In the genomic region with DNA sequence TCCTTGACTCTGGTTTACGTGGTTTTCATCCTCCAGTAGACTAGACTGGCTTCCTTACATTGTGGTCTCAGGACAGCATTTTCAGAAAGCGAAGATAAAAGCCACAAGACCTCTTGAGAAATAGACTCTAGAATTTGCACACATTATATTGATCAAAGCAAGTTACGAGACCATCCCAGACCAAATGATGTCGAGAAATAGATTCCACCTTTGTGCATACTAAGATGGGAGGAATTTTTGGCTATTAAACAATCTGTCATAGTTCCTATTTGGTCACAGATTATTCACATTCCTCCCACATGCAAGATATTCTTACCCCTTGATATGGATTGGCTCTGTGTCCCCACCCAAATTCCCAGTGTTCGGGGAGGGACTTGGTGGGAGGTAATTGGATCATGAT, we compare ENCODE assay signal across 14 cellular contexts.
"Had no signal": no experiment of that assay in that cellular context is flagged by ENCODE, and none has a peak within 500 bp of the region (broad histone marks: within the 10 kb centered on the region; RNA-seq: fewer than 3 reads in every experiment).

No MANE protein-coding gene starts in this region.

- H3K27me3 ChIP-seq: gastrocnemius medialis, testis, tibial nerve had no signal

- H3K4me3 ChIP-seq: gastrocnemius medialis, skin epidermis, testis, tibial nerve had no signal

- H3K4me1 Mint-ChIP-seq: neural crest cell; stimulated activated naive CD8-positive, alpha-beta T cell treated with anti-CD3 and anti-CD28 coated beads, Interleukin-15, amount 100 ng/mL, for 72 hours had no signal

- H3K4me1 ChIP-seq: gastrocnemius medialis, testis, tibial nerve had no signal

- H3K4me3 Mint-ChIP-seq: natural killer cell; neural crest cell; stimulated activated naive B cell treated with anti-CD40 and anti-IgM and Interleukin-4, amounts not matched to agents 10 μg/mL and 1 μg/mL and 100 μg/mL, for 72 hours; stimulated activated naive CD8-positive, alpha-beta T cell treated with anti-CD3 and anti-CD28 coated beads, Interleukin-15, amount 100 ng/mL, for 72 hours had no signal

- H3K9me3 Mint-ChIP-seq: natural killer cell had no signal

- H3K27me3 Mint-ChIP-seq: stimulated activated naive B cell treated with anti-CD40 and anti-IgM and Interleukin-4, amounts not matched to agents 10 μg/mL and 1 μg/mL and 100 μg/mL, for 72 hours; stimulated activated naive CD8-positive, alpha-beta T cell treated with anti-CD3 and anti-CD28 coated beads, Interleukin-15, amount 100 ng/mL, for 72 hours had no signal

- H3K9me3 ChIP-seq: gastrocnemius medialis, testis had no signal

- H3K27ac ChIP-seq: gastrocnemius medialis, skin epidermis, testis, tibial nerve had no signal

- DNase-seq: effector memory CD4-positive, alpha-beta T cell; gastrocnemius medialis; islet precursor cell; mammary epithelial cell; natural killer cell; posterior cingulate gyrus; stimulated activated CD4-positive, alpha-beta T cell treated with anti-CD3 and anti-CD28 coated beads, Interleukin-2, amount 100 ng/mL, for 24 hours; stimulated activated CD4-positive, alpha-beta T cell treated with anti-CD3 and anti-CD28 coated beads, Interleukin-4, amount 100 ng/mL, for 4 hours; stimulated activated naive B cell treated with anti-CD40 and anti-IgM and Interleukin-4, amounts not matched to agents 10 μg/mL and 1 μg/mL and 100 μg/mL, for 72 hours; stimulated activated naive CD8-positive, alpha-beta T cell treated with anti-CD3 and anti-CD28 coated beads, Interleukin-15, amount 100 ng/mL, for 72 hours; testis had no signal

- H3K27ac Mint-ChIP-seq: natural killer cell; stimulated activated naive B cell treated with anti-CD40 and anti-IgM and Interleukin-4, amounts not matched to agents 10 μg/mL and 1 μg/mL and 100 μg/mL, for 72 hours had no signal
